ENCODE assay signal across 10 cellular contexts in the genomic region with DNA sequence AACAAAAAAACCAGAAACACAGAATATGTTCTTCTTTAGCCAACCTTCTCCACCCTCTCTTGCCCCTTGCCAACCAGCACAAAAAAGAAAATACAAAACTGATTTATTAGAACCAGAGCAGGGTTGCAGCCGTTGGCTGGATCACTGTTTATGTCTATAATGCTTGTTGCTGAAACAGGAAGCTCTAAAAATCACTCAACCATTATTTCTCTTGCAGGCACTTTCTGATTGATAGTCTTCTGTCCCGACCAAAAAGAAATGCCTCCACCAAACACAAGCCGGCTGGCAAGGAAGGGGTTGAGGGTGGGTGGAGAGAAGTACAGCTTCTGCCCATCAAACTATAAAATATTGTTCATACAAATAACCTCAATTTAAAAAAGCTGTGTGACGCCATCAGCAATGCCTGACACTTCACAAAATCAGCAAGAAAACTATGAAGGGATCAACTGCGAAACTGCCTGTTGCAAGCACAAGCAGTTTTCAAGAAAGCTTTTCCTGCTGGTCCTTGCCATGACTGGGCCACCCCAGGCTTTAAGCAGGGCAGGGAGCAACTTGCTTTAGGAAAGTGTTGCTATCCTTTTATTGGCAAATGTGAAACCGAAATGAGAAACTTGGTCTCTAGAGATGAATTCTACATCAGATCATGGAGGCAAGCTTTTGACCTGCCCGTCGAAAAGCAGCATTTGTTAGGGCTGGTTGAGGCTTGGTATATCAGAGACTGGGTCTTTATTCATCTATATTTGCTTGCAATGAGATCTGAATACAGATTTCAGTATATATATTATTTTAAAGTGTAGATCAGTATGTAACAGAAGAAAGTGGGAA.
DNase-seq lines count a peak whose midpoint lies in the region; ATAC-seq, FAIRE-seq and TF ChIP-seq lines count a peak whose summit lies in the region.
"Had no signal": no experiment of that assay in that cellular context is flagged by ENCODE, and none has a peak within 500 bp of the region (broad histone marks: within the 10 kb centered on the region; RNA-seq: fewer than 3 reads in every experiment).

No MANE protein-coding gene starts in this region.

- H3K27ac ChIP-seq in OCI-LY7 (ENCODE audit: low read depth, low read length, poor library complexity, severe bottlenecking) (peak overlapping the region; percentile 53), neural progenitor cell (no peak overlapping the region), HepG2 (ENCODE audit: extremely low read length, insufficient read depth, low read length) (no peak overlapping the region)

- CTCF ChIA-PET in OCI-LY7 (lab: Charles Lee; ENCODE audit: unreplicated experiment), result no interaction called here
- CTCF ChIA-PET in HepG2 (lab: Yijun Ruan, JAX; ENCODE audit: low intra/inter-chr PET ratio, low total read pairs), result no interaction called here

- peak overlapping the region; percentile 76 for H3K4me2 ChIP-seq in OCI-LY7 (ENCODE audit: low read length)
- H3K4me2 ChIP-seq in neural progenitor cell, result no peak overlapping the region
- H3K4me2 ChIP-seq in HepG2 (ENCODE audit: low read depth, low read length), result no peak overlapping the region

- no peaks in the 10 kb centered on the region for H3K9me3 Mint-ChIP-seq in osteocyte (ENCODE audit: unreplicated experiment)
- no peaks in the 10 kb centered on the region for H3K9me3 Mint-ChIP-seq in neural progenitor cell
- H3K9me3 Mint-ChIP-seq: central memory CD8-positive, alpha-beta T cell had no signal

- DNase-seq in GM12892 (ENCODE audit: insufficient read length), result no peak
- DNase-seq in OCI-LY7 (ENCODE audit: low spot score), result peak; percentile 56
- DNase-seq in osteocyte (ENCODE audit: extremely low spot score, unreplicated experiment), result no peak
- no peak for DNase-seq in neural progenitor cell (ENCODE audit: low spot score)
- no peak for DNase-seq in HepG2 (ENCODE audit: low spot score)
- DNase-seq in H54 (ENCODE audit: insufficient read length, low spot score), result no peak
- DNase-seq: stimulated activated CD4-positive, alpha-beta T cell treated with anti-CD3 and anti-CD28 coated beads, Interleukin-4, amount 100 ng/mL, for 24 hours had no signal

- no peaks in the 10 kb centered on the region for H3K27me3 Mint-ChIP-seq in osteocyte (ENCODE audit: unreplicated experiment)
- peaks cover 2% of the 10 kb centered on the region for H3K27me3 Mint-ChIP-seq in neural progenitor cell (ENCODE audit: insufficient read depth, low read depth)
- H3K27me3 Mint-ChIP-seq: central memory CD8-positive, alpha-beta T cell had no signal

- H3K27ac Mint-ChIP-seq in osteocyte (ENCODE audit: unreplicated experiment) (peak overlapping the region; percentile 93), neural progenitor cell (no peak overlapping the region)

- WGBS in HepG2 (ENCODE audit: low lambda C conversion rate), result 97% methylated on average over 8 of the region's 8 CpGs

- TF ChIP-seq CTCF in OCI-LY7 (conservative IDR thresholded peaks at IDR 0.05; ENCODE audit: low read length), result no peak
- no peak for TF ChIP-seq CTCF in osteocyte (IDR thresholded peaks at IDR 0.05)
- TF ChIP-seq CTCF in neural progenitor cell (IDR thresholded peaks at IDR 0.05), result no peak
- no peak for TF ChIP-seq CTCF in HepG2 (CRISPR knock-in tag; IDR thresholded peaks at IDR 0.05)

- intact Hi-C loops in OCI-LY7 (cut with micrococcal nuclease; ENCODE audit: unreplicated experiment), result no loop called here
- intact Hi-C loops in HepG2 (cut with micrococcal nuclease; ENCODE audit: unreplicated experiment), result no loop called here

- peak; percentile 52 for ATAC-seq in GM21515 (IDR thresholded peaks at IDR 0.05; ENCODE audit: unreplicated experiment)
- ATAC-seq in GM19397 (IDR thresholded peaks at IDR 0.05; ENCODE audit: unreplicated experiment), result no peak
- no peak for ATAC-seq in HepG2

- H4K20me1 ChIP-seq in OCI-LY7 (ENCODE audit: insufficient read depth, low read length) (no peaks in the 10 kb centered on the region), neural progenitor cell (ENCODE audit: low read depth) (no peaks in the 10 kb centered on the region), HepG2 (ENCODE audit: insufficient read depth, low read length) (peaks cover 4% of the 10 kb centered on the region; the same call in 1 of the 2 replicates)

- H3K9ac ChIP-seq in neural progenitor cell, result no peak overlapping the region
- H3K9ac ChIP-seq in HepG2 (ENCODE audit: insufficient read depth, low read depth, low read length), result no peak overlapping the region

- H3K4me1 Mint-ChIP-seq in osteocyte (ENCODE audit: unreplicated experiment) (peaks cover 51% of the 10 kb centered on the region), neural progenitor cell (no peaks in the 10 kb centered on the region)

- peaks cover 19% of the 10 kb centered on the region for H3K4me1 ChIP-seq in OCI-LY7 (ENCODE audit: insufficient read depth, low read length, poor library complexity, severe bottlenecking)
- no peaks in the 10 kb centered on the region for H3K4me1 ChIP-seq in neural progenitor cell
- H3K4me1 ChIP-seq in HepG2 (ENCODE audit: insufficient read depth, low read length), result peaks cover 7% of the 10 kb centered on the region; the same call in 1 of the 2 replicates

- peak overlapping the region; percentile 32 for H3K4me3 ChIP-seq in OCI-LY7 (ENCODE audit: low read depth, low read length, poor library complexity, severe bottlenecking)
- no peak overlapping the region for H3K4me3 ChIP-seq in neural progenitor cell
- no peak overlapping the region for H3K4me3 ChIP-seq in HepG2 (replicated peaks in 1 of 3; ENCODE audit: insufficient read depth in 1 of 3, low read depth in 2 of 3, low read length in 3 of 3)

- H3K36me3 ChIP-seq in OCI-LY7 (ENCODE audit: insufficient read depth, low read length), result peaks cover 60% of the 10 kb centered on the region
- H3K36me3 ChIP-seq in neural progenitor cell, result no peaks in the 10 kb centered on the region
- H3K36me3 ChIP-seq in HepG2 (replicated peaks in 1 of 2; ENCODE audit: control insufficient read depth in 1 of 2, insufficient read depth in 2 of 2, low read length in 2 of 2), result peaks cover 12 to 74% of the 10 kb centered on the region in 2 experiments

- no peak for TF ChIP-seq RAD21 in HepG2 (CRISPR knock-in tag; IDR thresholded peaks at IDR 0.05)

- no peaks in the 10 kb centered on the region for H3K9me3 ChIP-seq in OCI-LY7 (ENCODE audit: low read length)
- no peaks in the 10 kb centered on the region for H3K9me3 ChIP-seq in neural progenitor cell (ENCODE audit: low read depth)
- H3K9me3 ChIP-seq in HepG2 (ENCODE audit: low read length), result no peaks in the 10 kb centered on the region

- H2AFZ ChIP-seq in OCI-LY7 (ENCODE audit: low read length), result no peak overlapping the region
- no peak overlapping the region for H2AFZ ChIP-seq in neural progenitor cell (replicated peaks)
- H2AFZ ChIP-seq in HepG2 (ENCODE audit: low read length), result no peak overlapping the region

- H3K79me2 ChIP-seq in OCI-LY7 (ENCODE audit: insufficient read depth, low read depth, low read length) (no peaks in the 10 kb centered on the region), neural progenitor cell (ENCODE audit: low read depth) (no peaks in the 10 kb centered on the region), HepG2 (ENCODE audit: insufficient read depth, low read length) (peaks cover 26% of the 10 kb centered on the region)

- FAIRE-seq in GM12892 (lab: Jason Lieb, UNC) (peak; percentile 9), HepG2 (lab: Jason Lieb, UNC) (no peak), H54 (lab: Jason Lieb, UNC) (no peak)

- POLR2A ChIA-PET in OCI-LY7 (lab: Charles Lee) (interaction anchor here (0.6 to 0.7 kb wide), 4 partner anchors 13 to 181 kb away, joined by 3 to 10 read pairs (median 3); no protein-coding TSS in a partner anchor), HepG2 (lab: Yijun Ruan, JAX) (interaction anchor here (1.1 to 1.3 kb wide), 2 partner anchors 11 to 13 kb away, joined by 3 read pairs; no protein-coding TSS in a partner anchor)

- in situ Hi-C loops in HepG2 (cut with HindIII; ENCODE audit: extremely low pct_ligation_motif_present, low pct_unique_long_range_greater_than_20kb), result loop anchor here (25.0 kb wide), 2 partner anchors 962 to 1062 kb away; no protein-coding TSS in a partner anchor

- H3K36me3 Mint-ChIP-seq in osteocyte (ENCODE audit: unreplicated experiment) (peaks cover 31% of the 10 kb centered on the region), neural progenitor cell (no peaks in the 10 kb centered on the region)

- peaks cover 7% of the 10 kb centered on the region for H3K27me3 ChIP-seq in neural progenitor cell
- H3K27me3 ChIP-seq in HepG2 (ENCODE audit: control insufficient read depth in 1 of 2, insufficient read depth in 2 of 2, low read length in 2 of 2), result no peaks in the 10 kb centered on the region

- no peaks in the 10 kb centered on the region for H3F3A ChIP-seq in neural progenitor cell (ENCODE audit: low read depth)

- no peak overlapping the region for H3K4me3 Mint-ChIP-seq in osteocyte (ENCODE audit: unreplicated experiment)
- H3K4me3 Mint-ChIP-seq in neural progenitor cell, result no peak overlapping the region
- H3K4me3 Mint-ChIP-seq: central memory CD8-positive, alpha-beta T cell had no signal

- no peaks in the 10 kb centered on the region for H3K9me2 ChIP-seq in OCI-LY7 (ENCODE audit: insufficient read depth, low read length)

- BruUV-seq in OCI-LY7 (replicated peaks; lab: Mats Ljungman, UMichigan), result no TSS peak
- no TSS peak for BruUV-seq in HepG2 (replicated peaks; lab: Mats Ljungman, UMichigan)

- peak; percentile 43; the same call in 1 of the 2 replicates for TF ChIP-seq POLR2A in GM12892 (IDR thresholded peaks at IDR 0.05; ENCODE audit: low read depth, low read length)
- no peak for TF ChIP-seq POLR2A in HepG2 (IDR thresholded peaks at IDR 0.05; ENCODE audit: insufficient read depth in 1 of 2, low read depth in 2 of 2, low read length in 2 of 2)
- TF ChIP-seq POLR2A in H54 (IDR thresholded peaks at IDR 0.05; ENCODE audit: low read depth, low read length), result no peak

- TF ChIP-seq EP300 in HepG2 (IDR thresholded peaks at IDR 0.05; ENCODE audit: low read depth in 2 of 2, low read length in 2 of 2), result no peak
- no peak for TF ChIP-seq EP300 in HepG2 (CRISPR knock-in tag; IDR thresholded peaks at IDR 0.05; ENCODE audit: borderline replicate concordance)

TF ChIP-seq in HepG2, 621 proteins besides CTCF, POLR2A, EP300 and RAD21 (continues in another document):
- TF ChIP-seq ZKSCAN8 (CRISPR knock-in tag; IDR thresholded peaks at IDR 0.05; ENCODE audit: borderline replicate concordance), result no peak
- no peak for TF ChIP-seq ZMAT3 (CRISPR knock-in tag; conservative IDR thresholded peaks at IDR 0.05)
- no peak for TF ChIP-seq TFDP2 (CRISPR knock-in tag; IDR thresholded peaks at IDR 0.05)
